ENCODE assay signal across 9 cellular contexts in genomic region chr7:121398246-121398645, GRCh38. TPM values are rescaled to one million over a fixed set of nuclear protein-coding genes. Genes with fewer than 3 reads are reported as not detected.
DNase-seq lines count a peak whose midpoint lies in the region; ATAC-seq and TF ChIP-seq lines count a peak whose summit lies in the region.
"Had no signal": no experiment of that assay in that cellular context is flagged by ENCODE, and none has a peak within 500 bp of the region (broad histone marks: within the 10 kb centered on the region; RNA-seq: fewer than 3 reads in every experiment).

No MANE protein-coding gene starts in this region.

- intact Hi-C loops in Calu3 (cut with micrococcal nuclease; ENCODE audit: unreplicated experiment) = loop anchor here (5.0 kb wide), 1 partner anchor 39 kb away; no protein-coding TSS in a partner anchor
- intact Hi-C loops in right cardiac atrium (cut with DNase I) = no loop called here

- ATAC-seq in HG03139 (IDR thresholded peaks at IDR 0.05; ENCODE audit: unreplicated experiment) (no peak), right cardiac atrium (no peak)

- no TSS peak for BruUV-seq in Calu3 (replicated peaks; lab: Mats Ljungman, UMichigan)

- no peaks in the 10 kb centered on the region for H3K36me3 ChIP-seq in WERI-Rb-1

- peaks cover 34% of the 10 kb centered on the region for H3K36me3 Mint-ChIP-seq in Calu3 (ENCODE audit: insufficient read depth, unreplicated experiment)
- H3K36me3 Mint-ChIP-seq in mesothelial cell of epicardium = peaks cover 1% of the 10 kb centered on the region
- H3K36me3 Mint-ChIP-seq: activated naive CD8-positive, alpha-beta T cell treated with anti-CD3 and anti-CD28 coated beads, Interleukin-2, amount 10 ng/mL, durations not matched to agents 7 days and 5 days had no signal

- CTCF ChIA-PET in Calu3 (lab: Charles Lee) = interaction anchor here (0.6 to 2.1 kb wide), 11 partner anchors 9 to 596 kb away, joined by 3 to 11 read pairs (median 5); no protein-coding TSS in a partner anchor

- H3K27ac ChIP-seq in WERI-Rb-1 (no peak overlapping the region), right cardiac atrium (ENCODE audit: low read length) (no peak overlapping the region)

- H3K27me3 ChIP-seq in WERI-Rb-1 (ENCODE audit: insufficient read depth, low read depth, severe bottlenecking) = no peaks in the 10 kb centered on the region
- no peaks in the 10 kb centered on the region for H3K27me3 ChIP-seq in right cardiac atrium (ENCODE audit: control insufficient read depth, insufficient read depth)

- DNase-seq in Calu3 (peak; percentile 48), Kasumi-1 (lab: John Stamatoyannopoulos, UW) (peak; percentile 3 to 33), WERI-Rb-1 (peak; percentile 30), mesothelial cell of epicardium (ENCODE audit: low spot score in 2 of 2, unreplicated experiment in 2 of 2) (no peak), cortex of kidney (lab: John Stamatoyannopoulos, UW) (no peak), NCI-H345 (lab: John Stamatoyannopoulos, UW) (no peak), right cardiac atrium (no peak)
- DNase-seq: activated naive CD8-positive, alpha-beta T cell treated with anti-CD3 and anti-CD28 coated beads, Interleukin-2, amount 10 ng/mL, durations not matched to agents 7 days and 5 days had no signal

- H3K9me3 Mint-ChIP-seq in Calu3 (ENCODE audit: low read depth, unreplicated experiment) = no peaks in the 10 kb centered on the region
- no peaks in the 10 kb centered on the region for H3K9me3 Mint-ChIP-seq in mesothelial cell of epicardium
- H3K9me3 Mint-ChIP-seq: activated naive CD8-positive, alpha-beta T cell treated with anti-CD3 and anti-CD28 coated beads, Interleukin-2, amount 10 ng/mL, durations not matched to agents 7 days and 5 days had no signal

- TF ChIP-seq CTCF in Calu3 (IDR thresholded peaks at IDR 0.05; ENCODE audit: unreplicated experiment) = peak; percentile 27
- peak; percentile 38; the same call in 1 of the 2 replicates for TF ChIP-seq CTCF in WERI-Rb-1 (IDR thresholded peaks at IDR 0.05; ENCODE audit: low read depth, low read length)
- TF ChIP-seq CTCF in mesothelial cell of epicardium (IDR thresholded peaks at IDR 0.05; ENCODE audit: unreplicated experiment) = no peak

- peak overlapping the region; percentile 53 for H3K4me3 Mint-ChIP-seq in Calu3 (ENCODE audit: low read depth, unreplicated experiment)
- H3K4me3 Mint-ChIP-seq in mesothelial cell of epicardium = no peak overlapping the region
- H3K4me3 Mint-ChIP-seq: activated naive CD8-positive, alpha-beta T cell treated with anti-CD3 and anti-CD28 coated beads, Interleukin-2, amount 10 ng/mL, durations not matched to agents 7 days and 5 days had no signal

- peak overlapping the region; percentile 72 for H3K27ac Mint-ChIP-seq in Calu3 (ENCODE audit: unreplicated experiment)
- peak overlapping the region; percentile 27 for H3K27ac Mint-ChIP-seq in mesothelial cell of epicardium
- H3K27ac Mint-ChIP-seq: activated naive CD8-positive, alpha-beta T cell treated with anti-CD3 and anti-CD28 coated beads, Interleukin-2, amount 10 ng/mL, durations not matched to agents 7 days and 5 days had no signal

- no peaks in the 10 kb centered on the region for H3K9me3 ChIP-seq in WERI-Rb-1 (ENCODE audit: severe bottlenecking)
- H3K9me3 ChIP-seq in right cardiac atrium (ENCODE audit: control insufficient read depth, low read length) = no peaks in the 10 kb centered on the region

- H3K4me1 Mint-ChIP-seq in Calu3 (ENCODE audit: low read depth, unreplicated experiment) = peaks cover 11% of the 10 kb centered on the region
- peaks cover 29% of the 10 kb centered on the region for H3K4me1 Mint-ChIP-seq in mesothelial cell of epicardium

- H3K4me3 ChIP-seq in WERI-Rb-1 (ENCODE audit: low read depth, low read length) = no peak overlapping the region
- H3K4me3 ChIP-seq in right cardiac atrium (ENCODE audit: low read length) = no peak overlapping the region

- 73% methylated on average over 5 of the region's 5 CpGs for WGBS in right cardiac atrium

- H3K27me3 Mint-ChIP-seq in Calu3 (ENCODE audit: unreplicated experiment) (no peaks in the 10 kb centered on the region), mesothelial cell of epicardium (ENCODE audit: low read depth) (no peaks in the 10 kb centered on the region)
- H3K27me3 Mint-ChIP-seq: activated naive CD8-positive, alpha-beta T cell treated with anti-CD3 and anti-CD28 coated beads, Interleukin-2, amount 10 ng/mL, durations not matched to agents 7 days and 5 days had no signal

- H3K4me1 ChIP-seq in right cardiac atrium (ENCODE audit: control insufficient read depth, insufficient read depth, low read length) = no peaks in the 10 kb centered on the region

RNA-seq across cellular contexts. Expression of gene FAM3C, which starts 2.1 kb away (rescaled TPM):
- total RNA-seq in Calu3 (2022) = 178 and 206 TPM in 2 replicates
- total RNA-seq in mesothelial cell of epicardium = 76.4 to 82.7 TPM (median 78.2 TPM) in 3 replicates
- 10 to 100 TPM; 60.4 to 69.6 (median 60.8) TPM for total RNA-seq in right cardiac atrium
- 45.5 TPM for polyA plus RNA-seq in right cardiac atrium

Comparison
In these comparisons a context has a peak if more than half of its experiments do, and no peak if none do; other contexts are left out.
1. DNase-seq: peak in Calu3 (single experiment), Kasumi-1 (2 of 2) and WERI-Rb-1 (single experiment); none in mesothelial cell of epicardium (0 of 2), cortex of kidney (single experiment), NCI-H345 (single experiment) and right cardiac atrium (0 of 3).